ENCODE assay signal across 8 cellular contexts in the genomic region with DNA sequence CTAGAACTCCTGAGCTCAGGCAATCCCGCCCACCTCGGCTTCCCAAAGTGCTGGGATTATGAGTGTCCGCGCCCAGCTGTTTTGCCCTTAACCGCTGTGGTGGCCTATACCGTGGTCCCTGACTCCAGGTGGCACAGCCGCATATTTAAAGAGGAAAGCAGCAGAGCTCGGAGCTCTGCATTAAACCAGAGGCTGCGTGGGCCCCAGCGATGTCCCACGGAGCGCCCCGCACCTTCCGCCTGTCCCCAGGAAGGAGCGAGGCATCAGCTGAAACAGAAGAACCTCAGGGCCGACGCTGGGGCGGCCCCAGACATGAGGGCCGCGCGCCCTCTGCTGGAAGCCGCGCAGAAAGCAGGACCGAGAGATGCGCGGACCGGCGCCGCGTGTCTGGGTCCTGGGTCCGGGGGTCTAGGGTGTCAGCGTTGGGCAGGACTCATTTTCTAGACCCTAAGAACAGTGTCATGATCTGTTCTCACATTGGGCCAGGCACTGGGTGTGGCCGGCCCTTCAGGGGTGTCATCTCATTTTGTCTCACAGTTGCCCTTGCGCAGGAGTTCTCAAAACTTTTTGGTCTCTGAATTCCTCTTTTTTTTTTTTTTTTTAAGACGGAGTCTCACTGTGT. TPM values are rescaled to one million over a fixed set of nuclear protein-coding genes. Genes with fewer than 3 reads are reported as not detected.
DNase-seq lines count a peak whose midpoint lies in the region; ATAC-seq and TF ChIP-seq lines count a peak whose summit lies in the region.

No MANE protein-coding gene starts in this region.

- no peaks in the 10 kb centered on the region for H3K36me3 ChIP-seq in left lung

- DNase-seq in AG09319 (ENCODE audit: extremely low read depth, low read depth) (peak; percentile 14), NCI-H2196 treated with DMSO at 0.1 percent for 48 hours (lab: John Stamatoyannopoulos, UW; ENCODE audit: unreplicated experiment) (peak; percentile 2), cerebellar cortex (ENCODE audit: low spot score) (peak; percentile 59), left lung (peak; percentile 51 to 93)
- DNase-seq in activated CD4-positive, alpha-beta T cell treated with anti-CD3 and anti-CD28 coated beads for 24 hours (ENCODE audit: low read depth in 2 of 2) = peak; percentile 66 to 70
- DNase-seq in stimulated activated CD4-positive, alpha-beta T cell treated with anti-CD3 and anti-CD28 coated beads, Interleukin-4, amount 100 ng/mL, for 48 hours (ENCODE audit: low read depth in 2 of 2) = peak; percentile 58 to 71

- H3K27me3 ChIP-seq in left lung = peaks cover 0 to 31% of the 10 kb centered on the region in 2 donors

- peaks cover 3 to 7% of the 10 kb centered on the region in 2 donors for H3K4me1 ChIP-seq in left lung

- intact Hi-C loops in left lung (cut with DNase I) = loop anchor here in 1 of 2 donors (10.0 kb wide), 2 partner anchors 172 to 342 kb away; no protein-coding TSS in a partner anchor

- no peaks in the 10 kb centered on the region for H3K9me3 ChIP-seq in left lung

- ATAC-seq in GM19395 (IDR thresholded peaks at IDR 0.05; ENCODE audit: unreplicated experiment) (peak; percentile 61), left lung (peak; percentile 97), HG03565 (IDR thresholded peaks at IDR 0.05; ENCODE audit: unreplicated experiment) (no peak)

- no peak overlapping the region for H3K27ac ChIP-seq in left lung

- H3K4me3 ChIP-seq in left lung = no peak overlapping the region

- TF ChIP-seq CTCF in AG09319 (IDR thresholded peaks at IDR 0.05; ENCODE audit: low read depth, low read length) = peak; percentile 97
- peak; percentile 76 to 94 for TF ChIP-seq CTCF in left lung (IDR thresholded peaks at IDR 0.05)

RNA-seq across cellular contexts. Expression of a gene that starts 37.7 kb away (rescaled TPM):
- 10 to 100 TPM; 23.4 to 25.5 TPM for total RNA-seq in left lung

RNA-seq across cellular contexts. Expression of a gene that starts 49.6 kb away (rescaled TPM):
- total RNA-seq in left lung = 10 to 100 TPM in 1 of 2 donors, 1 to 10 TPM in 1; 9.3 to 21.1 TPM

Comparison
In these comparisons a context has a peak if more than half of its experiments do, and no peak if none do; other contexts are left out.
1. DNase-seq: peak in every context shown above with its lines; median percentile 72 in left lung; 68 in activated CD4-positive, alpha-beta T cell treated with anti-CD3 and anti-CD28 coated beads for 24 hours; 64 in stimulated activated CD4-positive, alpha-beta T cell treated with anti-CD3 and anti-CD28 coated beads, Interleukin-4, amount 100 ng/mL, for 48 hours; 59 in cerebellar cortex; 14 in AG09319; 2 in NCI-H2196 treated with DMSO at 0.1 percent for 48 hours.